Comparison of ENCODE assay signal across 1 cellular context in genomic region chr2:207163053-207163814, GRCh38.
A peak's percentile ranks its signal among the peaks of the same experiment; 100 is the strongest.
TF ChIP-seq lines count a peak whose summit lies in the region.

No MANE protein-coding gene starts in this region.

TF ChIP-seq in HepG2, 621 proteins besides CTCF, POLR2A, EP300 and RAD21 (continued from another document and continues in another):
- TF ChIP-seq ATF2 (CRISPR knock-in tag; IDR thresholded peaks at IDR 0.05) (no peak), ZNF468 (CRISPR knock-in tag; IDR thresholded peaks at IDR 0.05) (no peak), CBX2 (IDR thresholded peaks at IDR 0.05; ENCODE audit: low read depth, low read length) (no peak), CBX2 (CRISPR knock-in tag; IDR thresholded peaks at IDR 0.05; ENCODE audit: low read depth) (no peak), CC2D1A (CRISPR knock-in tag; IDR thresholded peaks at IDR 0.05) (no peak), NFIB (CRISPR knock-in tag; IDR thresholded peaks at IDR 0.05; ENCODE audit: borderline replicate concordance) (no peak), U2AF2 (IDR thresholded peaks at IDR 0.05; ENCODE audit: low read depth, low read length) (no peak), ZZZ3 (CRISPR knock-in tag; IDR thresholded peaks at IDR 0.05; ENCODE audit: borderline replicate concordance) (no peak), SAP130 (CRISPR knock-in tag; IDR thresholded peaks at IDR 0.05; ENCODE audit: low read depth) (peak; percentile 25; the same call in 1 of the 2 replicates), HOXD1 (CRISPR knock-in tag; IDR thresholded peaks at IDR 0.05) (no peak), ZNF256 (CRISPR knock-in tag; conservative IDR thresholded peaks at IDR 0.05) (no peak), ZNF891 (CRISPR knock-in tag; IDR thresholded peaks at IDR 0.05) (no peak), ZNF773 (CRISPR knock-in tag; IDR thresholded peaks at IDR 0.05; ENCODE audit: borderline replicate concordance) (no peak), ZNF253 (CRISPR knock-in tag; IDR thresholded peaks at IDR 0.05; ENCODE audit: borderline replicate concordance) (no peak), IKZF4 (CRISPR knock-in tag; IDR thresholded peaks at IDR 0.05; ENCODE audit: borderline replicate concordance, low read depth, not compliant biosample characterization) (no peak), HCFC1 (IDR thresholded peaks at IDR 0.05; ENCODE audit: low read depth, low read length) (no peak), E2F1 (CRISPR knock-in tag; IDR thresholded peaks at IDR 0.05) (no peak), ZNF598 (CRISPR knock-in tag; IDR thresholded peaks at IDR 0.05; ENCODE audit: borderline replicate concordance) (no peak), ZNF850 (CRISPR knock-in tag; conservative IDR thresholded peaks at IDR 0.05) (no peak), ZNF446 (CRISPR knock-in tag; IDR thresholded peaks at IDR 0.05) (no peak), ELK4 (CRISPR knock-in tag; IDR thresholded peaks at IDR 0.05; ENCODE audit: borderline replicate concordance) (no peak), ZNF280B (CRISPR knock-in tag; IDR thresholded peaks at IDR 0.05; ENCODE audit: borderline replicate concordance) (no peak), NFE2L1 (CRISPR knock-in tag; IDR thresholded peaks at IDR 0.05; ENCODE audit: borderline replicate concordance) (no peak), CEBPG (CRISPR knock-in tag; IDR thresholded peaks at IDR 0.05) (0 out of 2 replicates have a peak, but pooled peaks have one; percentile 5), GRHL1 (CRISPR knock-in tag; conservative IDR thresholded peaks at IDR 0.05) (no peak), ZNF800 (CRISPR knock-in tag; IDR thresholded peaks at IDR 0.05) (no peak), SETDB1 (CRISPR knock-in tag; IDR thresholded peaks at IDR 0.05; ENCODE audit: borderline replicate concordance) (no peak), ZNF224 (CRISPR knock-in tag; IDR thresholded peaks at IDR 0.05) (no peak), SOX13 (IDR thresholded peaks at IDR 0.05) (no peak), SOX13 (CRISPR knock-in tag; conservative IDR thresholded peaks at IDR 0.05 in 1 of 2, IDR thresholded peaks at IDR 0.05 in 1 of 2) (peak in 1 of 2 experiments; percentile 29; a peak in 1 of 4 replicates), MEIS2 (CRISPR knock-in tag; IDR thresholded peaks at IDR 0.05) (no peak), CENPBD1 (CRISPR knock-in tag; IDR thresholded peaks at IDR 0.05; ENCODE audit: borderline replicate concordance, low read depth) (no peak), ZNF263 (CRISPR knock-in tag; IDR thresholded peaks at IDR 0.05) (0 out of 2 replicates have a peak, but pooled peaks have one; percentile 20), AHDC1 (CRISPR knock-in tag; IDR thresholded peaks at IDR 0.05; ENCODE audit: borderline replicate concordance) (no peak; the same call in 1 of the 2 replicates), FOXA3 (CRISPR knock-in tag; IDR thresholded peaks at IDR 0.05) (peak; percentile 50), ZNF292 (CRISPR knock-in tag; IDR thresholded peaks at IDR 0.05; ENCODE audit: borderline replicate concordance, low read depth) (no peak), ZNF580 (CRISPR knock-in tag; IDR thresholded peaks at IDR 0.05; ENCODE audit: borderline replicate concordance, low read depth) (no peak), FOXA1 (IDR thresholded peaks at IDR 0.05) (no peak), FOXA1 (CRISPR knock-in tag; IDR thresholded peaks at IDR 0.05) (0 out of 2 replicates have a peak, but pooled peaks have one; percentile 8), SKIL (CRISPR knock-in tag; IDR thresholded peaks at IDR 0.05; ENCODE audit: borderline replicate concordance) (peak; percentile 40; the same call in 1 of the 2 replicates), SMYD3 (CRISPR knock-in tag; IDR thresholded peaks at IDR 0.05) (no peak)
